In the genomic region with DNA sequence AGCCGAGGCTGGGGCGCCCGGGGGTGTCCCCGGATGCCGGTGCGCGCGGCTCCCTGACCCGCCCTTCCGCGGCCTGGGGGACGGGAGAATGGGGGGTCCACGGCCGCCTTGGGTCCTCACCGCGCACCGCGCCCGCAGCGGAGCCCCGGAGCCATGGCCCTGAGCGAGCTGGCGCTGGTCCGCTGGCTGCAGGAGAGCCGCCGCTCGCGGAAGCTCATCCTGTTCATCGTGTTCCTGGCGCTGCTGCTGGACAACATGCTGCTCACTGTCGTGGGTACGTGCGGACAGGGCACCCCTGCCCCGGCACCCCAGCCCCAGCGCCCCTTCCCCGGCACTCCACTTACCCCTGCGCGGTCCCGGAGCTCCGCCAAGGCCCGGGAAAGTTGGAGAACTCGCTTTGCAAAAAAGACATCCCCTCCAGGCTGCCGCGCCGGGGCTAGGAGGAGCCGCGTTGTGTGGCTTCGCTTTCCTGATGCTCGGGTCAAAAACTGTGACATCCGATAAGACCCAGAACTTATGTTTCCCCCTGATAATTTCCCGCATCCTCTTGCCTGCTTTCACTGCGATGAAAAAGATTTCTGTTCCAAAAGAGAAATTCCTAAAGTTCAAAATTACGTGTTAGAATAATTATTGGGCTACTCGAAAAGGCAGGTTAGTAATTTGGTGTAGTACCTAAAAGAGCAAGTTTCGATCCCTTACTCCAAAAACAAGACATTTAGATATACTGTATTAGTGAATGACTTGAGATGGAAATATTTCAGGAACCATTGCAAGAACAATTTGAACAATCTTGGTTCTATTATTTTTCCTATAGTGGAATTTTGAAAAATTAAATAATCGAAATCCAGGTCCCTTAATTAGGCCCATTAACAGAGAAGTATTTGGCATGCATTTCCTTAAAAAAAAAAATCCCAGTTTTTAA, we compare ENCODE assay signal across 1 cellular context.
TF ChIP-seq lines count a peak whose summit lies in the region.

No MANE protein-coding gene starts in this region.

TF ChIP-seq in SK-N-SH, 30 proteins besides CTCF, POLR2A, EP300 and RAD21 (continued from another document):
- TF ChIP-seq MEF2A (IDR thresholded peaks at IDR 0.05; ENCODE audit: borderline replicate concordance, low read depth) = no peak
- TF ChIP-seq ELF1 (IDR thresholded peaks at IDR 0.05) = no peak
